In the genomic region with DNA sequence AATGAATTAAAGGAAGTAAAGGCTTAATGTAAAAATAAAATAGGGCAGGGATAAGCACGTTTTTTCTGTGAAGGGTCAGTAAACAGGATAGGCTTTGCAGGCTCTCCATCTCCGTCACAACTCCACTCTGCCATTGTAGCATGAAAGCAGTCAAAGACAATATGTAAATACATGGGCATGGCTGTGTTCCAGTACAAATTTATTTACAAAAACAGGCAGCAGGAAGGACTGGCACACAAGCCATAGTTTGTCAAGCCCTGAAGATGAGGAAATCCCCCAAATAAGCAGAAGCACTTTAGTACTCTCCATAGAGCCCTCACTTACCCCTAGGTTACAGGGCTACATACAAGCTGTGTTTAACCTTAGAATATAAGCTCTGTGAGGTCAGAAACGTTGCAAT, we compare ENCODE assay signal across 16 cellular contexts. TPM values are rescaled to one million over a fixed set of nuclear protein-coding genes. Genes with fewer than 3 reads are reported as not detected.
DNase-seq lines count a peak whose midpoint lies in the region; ATAC-seq, FAIRE-seq and TF ChIP-seq lines count a peak whose summit lies in the region.
"Had no signal": no experiment of that assay in that cellular context is flagged by ENCODE, and none has a peak within 500 bp of the region (broad histone marks: within the 10 kb centered on the region; RNA-seq: fewer than 3 reads in every experiment).

No MANE protein-coding gene starts in this region.

- intact Hi-C loops in GM12878 (cut with micrococcal nuclease; ENCODE audit: unreplicated experiment) = no loop called here

- POLR2A ChIA-PET in GM12878 (lab: Charles Lee) = interaction anchor here (1.1 to 1.4 kb wide), 2 partner anchors 9 kb away, joined by 3 read pairs; partner anchors contain the start of gene FBXO9

- ATAC-seq in GM12878 (peak; percentile 66), GM19351 (IDR thresholded peaks at IDR 0.05; ENCODE audit: unreplicated experiment) (no peak)
- ATAC-seq: SK-N-SH treated with all-trans-retinoic acid at 6 μM for 48 hours; stimulated activated naive CD8-positive, alpha-beta T cell treated with anti-CD3 and anti-CD28 coated beads, Interleukin-15, Interleukin-2, amounts not matched to agents 100 U/mL and 50 U/mL, for 24 hours had no signal

- BruUV-seq in GM12878 (replicated peaks; lab: Mats Ljungman, UMichigan) = no TSS peak

- DNase-seq in DMS153 treated with DMSO at 0.1 percent for 48 hours (lab: John Stamatoyannopoulos, UW; ENCODE audit: unreplicated experiment) (peak; percentile 41), GM12878 (ENCODE audit: low read depth, low spot score) (no peak), MM.1S (no peak), small intestine (no peak)
- DNase-seq: CD8-positive, alpha-beta memory T cell; effector memory CD4-positive, alpha-beta T cell; EL; NCI-H146; posterior cingulate gyrus; stimulated activated CD4-positive, alpha-beta T cell treated with anti-CD3 and anti-CD28 coated beads, Interleukin-1b, Interleukin-23, amount 100 ng/mL, for 48 hours; stimulated activated naive CD8-positive, alpha-beta T cell treated with anti-CD3 and anti-CD28 coated beads, Interleukin-15, Interleukin-2, amounts not matched to agents 100 U/mL and 50 U/mL, for 24 hours had no signal

- TF ChIP-seq RAD21 in GM12878 (IDR thresholded peaks at IDR 0.05; ENCODE audit: insufficient read depth, low read depth, low read length) = no peak

- no peak for TF ChIP-seq POLR2A in GM12878 (IDR thresholded peaks at IDR 0.05; ENCODE audit: low read depth, low read length)

- H2AFZ ChIP-seq in Loucy (ENCODE audit: low read length) (no peak overlapping the region), GM12878 (ENCODE audit: control insufficient read depth, low read depth, low read length) (no peak overlapping the region), MM.1S (ENCODE audit: low read length) (no peak overlapping the region)

- H3K79me2 ChIP-seq in Loucy (ENCODE audit: insufficient read depth, low read length) (peaks cover 36% of the 10 kb centered on the region), GM12878 (ENCODE audit: control insufficient read depth, insufficient read depth, low read length) (no peaks in the 10 kb centered on the region; the same call in none of the 2 replicates), MM.1S (ENCODE audit: low read length) (no peaks in the 10 kb centered on the region)

- no peak overlapping the region for H3K27ac ChIP-seq in GM12878 (ENCODE audit: control insufficient read depth, insufficient read depth)
- peak overlapping the region; percentile 42 for H3K27ac ChIP-seq in neutrophil
- no peak overlapping the region for H3K27ac ChIP-seq in MM.1S (ENCODE audit: low read length)
- H3K27ac ChIP-seq in small intestine (ENCODE audit: low read depth in 1 of 2, low read length in 1 of 2) = peak overlapping the region in 1 of 2 donors; percentile 45
- H3K27ac ChIP-seq: tibial nerve had no signal

- RAD21 ChIA-PET in GM12878 (lab: Charles Lee; ENCODE audit: unreplicated experiment) = interaction anchor here (1.2 kb wide), 1 partner anchor 10 kb away, joined by 3 read pairs; no protein-coding TSS in a partner anchor

- H3K4me1 ChIP-seq in Loucy (ENCODE audit: insufficient read depth, low read length, poor library complexity, severe bottlenecking) (peaks cover 43% of the 10 kb centered on the region), GM12878 (ENCODE audit: control insufficient read depth, insufficient read depth, low read length) (no peaks in the 10 kb centered on the region), neutrophil (ENCODE audit: control insufficient read depth in 1 of 2, insufficient read depth in 1 of 2, low read depth in 1 of 2, low read length in 1 of 2) (peaks cover 28 to 35% of the 10 kb centered on the region in 2 experiments), MM.1S (ENCODE audit: low read length) (0 out of 2 replicates have a peak, but pooled peaks cover 9% of the 10 kb centered on the region), small intestine (ENCODE audit: control insufficient read depth in 2 of 2, insufficient read depth in 1 of 2, low read depth in 1 of 2, low read length in 1 of 2) (peaks cover 8 to 17% of the 10 kb centered on the region in 2 donors)

- TF ChIP-seq EP300 in GM12878 (IDR thresholded peaks at IDR 0.05; ENCODE audit: borderline replicate concordance in 1 of 2, control insufficient read depth in 1 of 2, low read depth in 2 of 2, low read length in 2 of 2) = no peak

- H3F3A ChIP-seq in Loucy (ENCODE audit: low read depth) (no peaks in the 10 kb centered on the region), MM.1S (ENCODE audit: insufficient read depth, low read length) (no peaks in the 10 kb centered on the region)

- H3K9ac ChIP-seq in Loucy (ENCODE audit: low read depth, low read length, poor library complexity, severe bottlenecking) = no peak overlapping the region
- H3K9ac ChIP-seq in GM12878 (ENCODE audit: control insufficient read depth, insufficient read depth, low read length) = no peak overlapping the region
- H3K9ac ChIP-seq in MM.1S (ENCODE audit: low read length) = no peak overlapping the region

- no peak for TF ChIP-seq CTCF in Loucy (conservative IDR thresholded peaks at IDR 0.05; ENCODE audit: low read length)
- no peak for TF ChIP-seq CTCF in GM12878 (IDR thresholded peaks at IDR 0.05 in 2 of 3, conservative IDR thresholded peaks at IDR 0.05 in 1 of 3; ENCODE audit: control insufficient read depth in 2 of 3, extremely low read depth in 1 of 3, insufficient read depth in 1 of 3, low read depth in 3 of 3, low read length in 3 of 3)
- no peak for TF ChIP-seq CTCF in neutrophil (IDR thresholded peaks at IDR 0.05)
- no peak for TF ChIP-seq CTCF in MM.1S (IDR thresholded peaks at IDR 0.05; ENCODE audit: low read length)

- H3K4me2 ChIP-seq in Loucy (ENCODE audit: low read depth, low read length, poor library complexity, severe bottlenecking) = peak overlapping the region; percentile 95
- no peak overlapping the region for H3K4me2 ChIP-seq in GM12878 (ENCODE audit: control insufficient read depth, insufficient read depth)
- no peak overlapping the region for H3K4me2 ChIP-seq in MM.1S (ENCODE audit: low read depth, low read length)

- no peak overlapping the region for H3K4me3 ChIP-seq in Loucy (ENCODE audit: low read length, poor library complexity, severe bottlenecking)
- H3K4me3 ChIP-seq in GM12878 = no peak overlapping the region
- no peak overlapping the region for H3K4me3 ChIP-seq in neutrophil (ENCODE audit: low read depth in 1 of 2, low read length in 1 of 2)
- H3K4me3 ChIP-seq in MM.1S (ENCODE audit: low read length) = no peak overlapping the region
- no peak overlapping the region for H3K4me3 ChIP-seq in small intestine (ENCODE audit: low read depth in 1 of 2, low read length in 2 of 2)
- H3K4me3 ChIP-seq: tibial nerve had no signal

- 33% methylated on average over 3 of the region's 3 CpGs for WGBS in GM12878 (ENCODE audit: insufficient coverage, insufficient replicate concordance, low lambda C conversion rate, missing lambda C conversion rate)
- 11 to 37% (median 31%) methylated on average over 3 of the region's 3 CpGs for WGBS in small intestine, 3 donors

- no peaks in the 10 kb centered on the region for H3K9me3 ChIP-seq in Loucy (ENCODE audit: insufficient read depth, low read depth, low read length)
- no peaks in the 10 kb centered on the region for H3K9me3 ChIP-seq in GM12878 (replicated peaks; ENCODE audit: control insufficient read depth, insufficient read depth, low read length)
- no peaks in the 10 kb centered on the region for H3K9me3 ChIP-seq in neutrophil
- H3K9me3 ChIP-seq in MM.1S (replicated peaks; ENCODE audit: insufficient read depth, low read length) = no peaks in the 10 kb centered on the region
- H3K9me3 ChIP-seq in small intestine (ENCODE audit: control insufficient read depth, low read depth) = no peaks in the 10 kb centered on the region

- peaks cover 23% of the 10 kb centered on the region for H4K20me1 ChIP-seq in Loucy (ENCODE audit: insufficient read depth, low read length, poor library complexity, severe bottlenecking)
- no peaks in the 10 kb centered on the region for H4K20me1 ChIP-seq in GM12878 (ENCODE audit: control insufficient read depth, insufficient read depth)
- H4K20me1 ChIP-seq in MM.1S (ENCODE audit: insufficient read depth, low read length) = no peaks in the 10 kb centered on the region

- H3K36me3 ChIP-seq in Loucy (ENCODE audit: insufficient read depth, low read length) = no peaks in the 10 kb centered on the region
- H3K36me3 ChIP-seq in GM12878 (ENCODE audit: control insufficient read depth in 2 of 2, insufficient read depth in 2 of 2, low read length in 1 of 2) = no peaks in the 10 kb centered on the region
- H3K36me3 ChIP-seq in neutrophil = no peaks in the 10 kb centered on the region
- H3K36me3 ChIP-seq in MM.1S (replicated peaks; ENCODE audit: insufficient read depth, low read length) = no peaks in the 10 kb centered on the region
- no peaks in the 10 kb centered on the region for H3K36me3 ChIP-seq in small intestine (ENCODE audit: control insufficient read depth in 2 of 2, insufficient read depth in 2 of 2, low read length in 2 of 2)

- CTCF ChIA-PET in GM12878 (lab: Yijun Ruan, JAX) = interaction anchor here (0.8 to 3.1 kb wide), 6 partner anchors 8 to 62 kb away, joined by 3 to 24 read pairs (median 4); partner anchors contain the start of gene GSTA4

- in situ Hi-C loops in GM12878 (cut with MboI) = no loop called here

- no peak for FAIRE-seq in GM12878 (lab: Jason Lieb, UNC)
- no peak for FAIRE-seq in small intestine (lab: Jason Lieb, UNC)

- H3K9me2 ChIP-seq in Loucy (replicated peaks; ENCODE audit: low read depth, low read length) = no peaks in the 10 kb centered on the region
- H3K9me2 ChIP-seq in MM.1S (replicated peaks; ENCODE audit: insufficient read depth, low read length) = no peaks in the 10 kb centered on the region

- SMC1A ChIA-PET in GM12878 (lab: Charles Lee; ENCODE audit: uncharacterized antibody, unreplicated experiment) = interaction anchor here (0.6 to 2.0 kb wide), 7 partner anchors 9 to 184 kb away, joined by 3 to 7 read pairs (median 3); partner anchors contain the start of gene GSTA4

- H3K27me3 ChIP-seq in Loucy (ENCODE audit: insufficient read depth, low read length, poor library complexity, severe bottlenecking) (no peaks in the 10 kb centered on the region), GM12878 (replicated peaks in 1 of 2; ENCODE audit: control insufficient read depth in 2 of 2, insufficient read depth in 2 of 2, low read length in 1 of 2) (no peaks in the 10 kb centered on the region), neutrophil (no peaks in the 10 kb centered on the region), MM.1S (replicated peaks; ENCODE audit: insufficient read depth, low read length) (no peaks in the 10 kb centered on the region), small intestine (ENCODE audit: control insufficient read depth in 2 of 2, insufficient read depth in 2 of 2, low read length in 2 of 2) (no peaks in the 10 kb centered on the region)
- H3K27me3 ChIP-seq: tibial nerve had no signal

RNA-seq across cellular contexts. Expression of gene CILK1, which starts 5.4 kb away (rescaled TPM):
- 6.0 and 6.7 TPM in 2 replicates for total RNA-seq in GM12878 (2013; cell fraction: nucleolus; rRNA removed)
- total RNA-seq in GM12878 (2014; rRNA removed) (2.9 and 3.2 TPM in 2 replicates), GM12878 (2014; rRNA removed; fragmentation: Illumina TruSeq; extraction: Trizol) (4.3 and 4.7 TPM in 2 replicates), GM12878 (2021) (4.1 and 4.7 TPM in 2 replicates)
- polyA plus RNA-seq in GM12878 (2011; ENCODE audit: low read depth) = 1.0 TPM
- polyA plus RNA-seq in GM12878 (2011; rRNA removed) (8.8 and 11.0 TPM in 2 replicates), GM12878 (2014; fragmentation: Illumina TruSeq; extraction: Trizol) (4.4 and 5.7 TPM in 2 replicates), GM12878 (2014; fragmentation: Nextera tagmentation; extraction: Ambion mirVana) (1 to 10 TPM; 1.3 to 1.9 TPM), GM12878 (2014; rRNA removed) (3.0 and 3.2 TPM in 2 replicates), GM12878 (2016; fragmentation: Nextera tagmentation; extraction: Ambion mirVana) (1 to 10 TPM; 2.8 to 3.1 TPM), small intestine (10 to 100 TPM in 1 of 3 donors, 1 to 10 TPM in 2; 5.9 to 11.4 (median 9.8) TPM)
- 4.9 and 5.7 TPM in 2 replicates for polyA plus RNA-seq in GM12878 (2011; cell fraction: cytosol; rRNA removed)
- polyA plus RNA-seq in GM12878 (2011; cell fraction: nucleus; rRNA removed) = 3.0 and 3.8 TPM in 2 replicates
- 1.8 and 2.7 TPM in 2 replicates for polyA plus RNA-seq in GM12878 (2012)
- polyA minus RNA-seq in GM12878 (2011; rRNA and poly(A)+ RNA removed) = 7.6 and 8.9 TPM in 2 replicates
- polyA minus RNA-seq in GM12878 (2011; cell fraction: cytosol; rRNA and poly(A)+ RNA removed) = 3.3 and 3.5 TPM in 2 replicates
- polyA minus RNA-seq in GM12878 (2011; cell fraction: nucleus; rRNA and poly(A)+ RNA removed) = 1.8 and 2.5 TPM in 2 replicates

RNA-seq across cellular contexts. Expression of gene FBXO9, which starts 8.9 kb away (rescaled TPM):
- total RNA-seq in GM12878 (2013; cell fraction: nucleolus; rRNA removed) = 89.6 and 93.1 TPM in 2 replicates
- total RNA-seq in GM12878 (2014; rRNA removed) (31.5 and 35.3 TPM in 2 replicates), GM12878 (2014; rRNA removed; fragmentation: Illumina TruSeq; extraction: Trizol) (31.2 and 31.3 TPM in 2 replicates), GM12878 (2021) (48.5 and 49.1 TPM in 2 replicates)
- polyA plus RNA-seq in GM12878 (2011; ENCODE audit: low read depth) = 20.6 TPM
- polyA plus RNA-seq in GM12878 (2011; rRNA removed) (68.9 and 76.0 TPM in 2 replicates), GM12878 (2014; fragmentation: Illumina TruSeq; extraction: Trizol) (34.1 and 40.8 TPM in 2 replicates), GM12878 (2014; fragmentation: Nextera tagmentation; extraction: Ambion mirVana) (10 to 100 TPM in 1 of 2 experiments, 1 to 10 TPM in 1; 9.9 to 13.7 TPM), GM12878 (2014; rRNA removed) (34.4 and 38.8 TPM in 2 replicates), GM12878 (2016; fragmentation: Nextera tagmentation; extraction: Ambion mirVana) (10 to 100 TPM; 27.4 to 28.6 TPM), small intestine (10 to 100 TPM; 30.6 to 39.4 (median 38.5) TPM)
- polyA plus RNA-seq in GM12878 (2011; cell fraction: cytosol; rRNA removed) = 50.8 and 62.0 TPM in 2 replicates
- 157 and 172 TPM in 2 replicates for polyA plus RNA-seq in GM12878 (2011; cell fraction: nucleus; rRNA removed)
- polyA plus RNA-seq in GM12878 (2012) = 24.1 and 36.4 TPM in 2 replicates
- polyA minus RNA-seq in GM12878 (2011; rRNA and poly(A)+ RNA removed) = 30.4 and 42.8 TPM in 2 replicates
- 10.1 and 18.2 TPM in 2 replicates for polyA minus RNA-seq in GM12878 (2011; cell fraction: cytosol; rRNA and poly(A)+ RNA removed)
- 29.3 and 46.6 TPM in 2 replicates for polyA minus RNA-seq in GM12878 (2011; cell fraction: nucleus; rRNA and poly(A)+ RNA removed)
